Comparison of ENCODE assay signal across 9 cellular contexts in the genomic region with DNA sequence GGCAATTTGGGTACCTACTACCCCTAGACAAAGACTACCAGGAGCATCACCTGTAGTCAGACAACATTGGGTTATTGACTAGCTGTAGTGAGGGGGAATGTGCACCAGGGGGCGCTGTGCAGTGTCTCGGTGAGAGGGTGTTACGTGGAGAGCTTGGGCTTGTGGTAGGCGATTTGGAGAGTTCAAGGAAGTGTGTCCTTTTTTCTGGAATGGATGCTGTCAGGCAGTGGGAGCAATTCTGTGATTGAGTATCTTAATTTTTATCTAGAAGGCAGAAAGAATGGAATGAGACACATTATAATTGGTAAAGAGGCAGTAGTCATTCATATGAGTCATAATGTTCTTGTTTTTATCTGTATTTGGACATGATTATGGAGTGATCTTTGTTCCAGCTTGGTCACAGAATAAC.
A peak's percentile ranks its signal among the peaks of the same experiment; 100 is the strongest.
DNase-seq lines count a peak whose midpoint lies in the region; ATAC-seq lines count a peak whose summit lies in the region.
"Had no signal": no experiment of that assay in that cellular context is flagged by ENCODE, and none has a peak within 500 bp of the region (broad histone marks: within the 10 kb centered on the region; RNA-seq: fewer than 3 reads in every experiment).

No MANE protein-coding gene starts in this region.

- H3K36me3 ChIP-seq in MG63: no peaks in the 10 kb centered on the region
- H3K36me3 ChIP-seq: tibial artery had no signal

- H3K9me3 ChIP-seq in MG63: no peaks in the 10 kb centered on the region

- in situ Hi-C loops in G401 (cut with HindIII; ENCODE audit: low sequenced_read_pairs): no loop called here

- H3K4me3 ChIP-seq in MG63: no peak overlapping the region
- H3K4me3 ChIP-seq: tibial artery had no signal

- peak; percentile 86 for ATAC-seq in GM21717 (IDR thresholded peaks at IDR 0.05; ENCODE audit: unreplicated experiment)

- H3K27me3 ChIP-seq in MG63: no peaks in the 10 kb centered on the region
- H3K27me3 ChIP-seq: tibial artery had no signal

- peak; percentile 60 for DNase-seq in DMS 273 (lab: John Stamatoyannopoulos, UW; ENCODE audit: unreplicated experiment)
- DNase-seq in DMS 273 treated with DMSO at 0.1 percent for 48 hours (lab: John Stamatoyannopoulos, UW): no peak
- peak; percentile 23 for DNase-seq in MG63
- peak; percentile 9 for DNase-seq in activated T-cell treated with anti-CD3 and anti-CD28 coated beads for 4 hours
- peak; percentile 9 for DNase-seq in globus pallidus (ENCODE audit: low spot score)
- DNase-seq in stimulated activated CD4-positive, alpha-beta T cell treated with anti-CD3 and anti-CD28 coated beads, Interleukin-2, amount 100 ng/mL, for 24 hours: peak; percentile 53 to 74
- DNase-seq in G401 (ENCODE audit: low spot score): no peak

Comparison
In these comparisons a context has a peak if more than half of its experiments do, and no peak if none do; other contexts are left out.
1. DNase-seq: peak in DMS 273 (single experiment), MG63 (single experiment), activated T-cell treated with anti-CD3 and anti-CD28 coated beads for 4 hours (single experiment), globus pallidus (single experiment) and stimulated activated CD4-positive, alpha-beta T cell treated with anti-CD3 and anti-CD28 coated beads, Interleukin-2, amount 100 ng/mL, for 24 hours (2 of 2); none in DMS 273 treated with DMSO at 0.1 percent for 48 hours (single experiment) and G401 (single experiment).